8 cellular contexts compared by ENCODE assay signal in genomic region chr10:79347894-79348639, GRCh38. TPM values are rescaled to one million over a fixed set of nuclear protein-coding genes. Genes with fewer than 3 reads are reported as not detected.
A peak's percentile ranks its signal among the peaks of the same experiment; 100 is the strongest.
DNase-seq lines count a peak whose midpoint lies in the region; ATAC-seq and TF ChIP-seq lines count a peak whose summit lies in the region.

No MANE protein-coding gene starts in this region.

- no peaks in the 10 kb centered on the region for H3K9me3 Mint-ChIP-seq in memory B cell

- intact Hi-C loops in dorsolateral prefrontal cortex (cut with DNase I) = loop anchor here (2.0 to 10.0 kb wide), 5 partner anchors 56 to 1313 kb away; partner anchors contain the start of gene RPS24 (in 1 of the 2)

- TF ChIP-seq CTCF in GM13977 (IDR thresholded peaks at IDR 0.05; ENCODE audit: extremely low read depth, insufficient read depth, missing control alignments) = no peak
- no peak for TF ChIP-seq CTCF in dorsolateral prefrontal cortex (IDR thresholded peaks at IDR 0.05 in 54 of 56, conservative IDR thresholded peaks at IDR 0.05 in 2 of 56; ENCODE audit: low read depth in 1 of 56, partially characterized antibody in 56 of 56)

- peak; percentile 72 for ATAC-seq in memory B cell (ENCODE audit: low read depth)

- DNase-seq in GM13977 (ENCODE audit: low spot score) (peak; percentile 82), H7 (peak; percentile 86), MG63 (peak; percentile 81), dorsolateral prefrontal cortex (peak in 4 of 10 donors; percentile 31 to 68 (median 56)), memory B cell (ENCODE audit: low spot score in 2 of 2) (peak; percentile 68 to 74), NCI-H446 treated with DMSO at 0.1 percent for 48 hours (lab: John Stamatoyannopoulos, UW) (no peak)
- DNase-seq in activated CD4-positive, alpha-beta T cell treated with anti-CD3 and anti-CD28 coated beads, Interleukin-2, amount 50 U/mL, for 1 hour = peak; percentile 62
- peak; percentile 64 for DNase-seq in stimulated activated CD8-positive, alpha-beta memory T cell treated with anti-CD3 and anti-CD28 coated beads, Interleukin-12 subunit alpha, Interleukin-12 subunit beta, amount 100 ng/mL, for 4 hours (ENCODE audit: low read depth)

- peak overlapping the region; percentile 95 for H3K27ac Mint-ChIP-seq in memory B cell

- peaks cover 13% of the 10 kb centered on the region for H3K36me3 Mint-ChIP-seq in memory B cell

- peaks cover 7% of the 10 kb centered on the region for H3K4me1 Mint-ChIP-seq in memory B cell

- peaks cover 32% of the 10 kb centered on the region for H3K36me3 ChIP-seq in H7 (replicated peaks; ENCODE audit: control insufficient read depth, insufficient read depth, low read length)
- H3K36me3 ChIP-seq in MG63 = peaks cover 52% of the 10 kb centered on the region

- in situ Hi-C loops in GM13977 (cut with MboI; ENCODE audit: low pct_unique_long_range_greater_than_20kb, low sequenced_read_pairs, unreplicated experiment) = no loop called here

- no peaks in the 10 kb centered on the region for H3K27me3 Mint-ChIP-seq in memory B cell

- H3K27me3 ChIP-seq in H7 (ENCODE audit: control insufficient read depth, insufficient read depth, low read length) = no peaks in the 10 kb centered on the region
- H3K27me3 ChIP-seq in MG63 = no peaks in the 10 kb centered on the region
- no peaks in the 10 kb centered on the region for H3K27me3 ChIP-seq in dorsolateral prefrontal cortex

- peak overlapping the region; percentile 83 for H3K4me3 Mint-ChIP-seq in memory B cell

- H3K27ac ChIP-seq in dorsolateral prefrontal cortex = peak overlapping the region in 58 of 59 donors; percentile 43 to 95 (median 86)

- H3K4me3 ChIP-seq in H7 (ENCODE audit: insufficient read depth, low read depth, low read length) (peak overlapping the region; percentile 75), MG63 (peak overlapping the region; percentile 85), dorsolateral prefrontal cortex (peak overlapping the region; percentile 66 to 99 (median 88))

- no peaks in the 10 kb centered on the region for H3K9me3 ChIP-seq in MG63

RNA-seq across cellular contexts. Expression of gene PPIF, which starts 0.8 kb away (rescaled TPM):
- 78.6 and 87.5 TPM in 2 replicates for total RNA-seq in H7 (2014; rRNA removed; shearing (Covaris generic))
- total RNA-seq in MG63 (2014; rRNA removed; shearing (Covaris generic); ENCODE audit: low replicate concordance) = 42.3 and 53.5 TPM in 2 replicates
- total RNA-seq in dorsolateral prefrontal cortex = 10 to 100 TPM; 36.9 to 90.0 (median 52.6) TPM
